ENCODE assay signal across 1 cellular context in genomic region chr11:9784602-9785315, GRCh38.
TF ChIP-seq lines count a peak whose summit lies in the region.

No MANE protein-coding gene starts in this region.

TF ChIP-seq in K562, 482 proteins besides CTCF, POLR2A, EP300 and RAD21 (continued from another document):
- TF ChIP-seq NFE2L1 (tag; IDR thresholded peaks at IDR 0.05; ENCODE audit: borderline replicate concordance, low read depth) (no peak), SNAPC5 (CRISPR knock-in tag; IDR thresholded peaks at IDR 0.05) (no peak), ZBTB11 (CRISPR knock-in tag; IDR thresholded peaks at IDR 0.05) (no peak), HNRNPH1 (optimal IDR thresholded peaks at IDR 0.05; ENCODE audit: low read depth, low read length) (no peak), HDGF (IDR thresholded peaks at IDR 0.05) (no peak), ARID1B (IDR thresholded peaks at IDR 0.05) (peak; percentile 77), LEF1 (IDR thresholded peaks at IDR 0.05) (peak; percentile 24; the same call in 1 of the 2 replicates), ZNF584 (CRISPR knock-in tag; IDR thresholded peaks at IDR 0.05; ENCODE audit: low read depth) (peak; percentile 65; the same call in 1 of the 2 replicates), ZSCAN32 (CRISPR knock-in tag; IDR thresholded peaks at IDR 0.05) (no peak), CBFA2T3 (IDR thresholded peaks at IDR 0.05) (peak; percentile 69), ZBTB17 (CRISPR knock-in tag; IDR thresholded peaks at IDR 0.05) (no peak), E4F1 (CRISPR knock-in tag; IDR thresholded peaks at IDR 0.05; ENCODE audit: borderline replicate concordance) (no peak), POLR3A (IDR thresholded peaks at IDR 0.05; ENCODE audit: borderline replicate concordance, extremely low read depth, insufficient read depth, insufficient read length) (no peak), ZNF766 (CRISPR knock-in tag; conservative IDR thresholded peaks at IDR 0.05) (no peak), BRCA1 (IDR thresholded peaks at IDR 0.05) (no peak), BRCA1 (CRISPR knock-in tag; IDR thresholded peaks at IDR 0.05) (no peak), PRPF4 (IDR thresholded peaks at IDR 0.05; ENCODE audit: insufficient read depth, low read depth, low read length, poor library complexity, severe bottlenecking) (no peak), PKNOX1 (IDR thresholded peaks at IDR 0.05) (peak; percentile 69), TEAD4 (IDR thresholded peaks at IDR 0.05; ENCODE audit: low read length) (peak; percentile 75), TEAD4 (CRISPR knock-in tag; IDR thresholded peaks at IDR 0.05; ENCODE audit: borderline replicate concordance) (no peak), DEAF1 (CRISPR knock-in tag; IDR thresholded peaks at IDR 0.05) (no peak), SAFB2 (IDR thresholded peaks at IDR 0.05; ENCODE audit: borderline replicate concordance, low read depth, low read length, severe bottlenecking) (no peak), BMI1 (IDR thresholded peaks at IDR 0.05; ENCODE audit: low read length) (no peak), MEIS2 (IDR thresholded peaks at IDR 0.05; ENCODE audit: partially characterized antibody) (peak; percentile 78), HNRNPUL1 (IDR thresholded peaks at IDR 0.05; ENCODE audit: low read length) (no peak), PCBP1 (IDR thresholded peaks at IDR 0.05; ENCODE audit: low read depth, low read length, poor library complexity, severe bottlenecking) (no peak), POLR2AphosphoS5 (IDR thresholded peaks at IDR 0.05; ENCODE audit: control insufficient read depth, insufficient read depth, low read depth, low read length) (peak; percentile 43; the same call in 1 of the 2 replicates)
- TF ChIP-seq, protein P1, sequence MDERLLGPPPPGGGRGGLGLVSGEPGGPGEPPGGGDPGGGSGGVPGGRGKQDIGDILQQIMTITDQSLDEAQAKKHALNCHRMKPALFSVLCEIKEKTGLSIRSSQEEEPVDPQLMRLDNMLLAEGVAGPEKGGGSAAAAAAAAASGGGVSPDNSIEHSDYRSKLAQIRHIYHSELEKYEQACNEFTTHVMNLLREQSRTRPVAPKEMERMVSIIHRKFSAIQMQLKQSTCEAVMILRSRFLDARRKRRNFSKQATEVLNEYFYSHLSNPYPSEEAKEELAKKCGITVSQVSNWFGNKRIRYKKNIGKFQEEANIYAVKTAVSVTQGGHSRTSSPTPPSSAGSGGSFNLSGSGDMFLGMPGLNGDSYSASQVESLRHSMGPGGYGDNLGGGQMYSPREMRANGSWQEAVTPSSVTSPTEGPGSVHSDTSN (CRISPR knock-in tag; IDR thresholded peaks at IDR 0.05; ENCODE audit: low read depth), result no peak
- TF ChIP-seq, protein P1 (tag; conservative IDR thresholded peaks at IDR 0.05; ENCODE audit: low read depth), result 0 out of 2 replicates have a peak, but pooled peaks have one; percentile 13
- TF ChIP-seq, protein P2, sequence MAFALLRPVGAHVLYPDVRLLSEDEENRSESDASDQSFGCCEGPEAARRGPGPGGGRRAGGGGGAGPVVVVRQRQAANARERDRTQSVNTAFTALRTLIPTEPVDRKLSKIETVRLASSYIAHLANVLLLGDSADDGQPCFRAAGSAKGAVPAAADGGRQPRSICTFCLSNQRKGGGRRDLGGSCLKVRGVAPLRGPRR (CRISPR knock-in tag; IDR thresholded peaks at IDR 0.05), result no peak
- TF ChIP-seq, protein P3, sequence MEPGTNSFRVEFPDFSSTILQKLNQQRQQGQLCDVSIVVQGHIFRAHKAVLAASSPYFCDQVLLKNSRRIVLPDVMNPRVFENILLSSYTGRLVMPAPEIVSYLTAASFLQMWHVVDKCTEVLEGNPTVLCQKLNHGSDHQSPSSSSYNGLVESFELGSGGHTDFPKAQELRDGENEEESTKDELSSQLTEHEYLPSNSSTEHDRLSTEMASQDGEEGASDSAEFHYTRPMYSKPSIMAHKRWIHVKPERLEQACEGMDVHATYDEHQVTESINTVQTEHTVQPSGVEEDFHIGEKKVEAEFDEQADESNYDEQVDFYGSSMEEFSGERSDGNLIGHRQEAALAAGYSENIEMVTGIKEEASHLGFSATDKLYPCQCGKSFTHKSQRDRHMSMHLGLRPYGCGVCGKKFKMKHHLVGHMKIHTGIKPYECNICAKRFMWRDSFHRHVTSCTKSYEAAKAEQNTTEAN (CRISPR knock-in tag; IDR thresholded peaks at IDR 0.05), result no peak
